In the genomic region with DNA sequence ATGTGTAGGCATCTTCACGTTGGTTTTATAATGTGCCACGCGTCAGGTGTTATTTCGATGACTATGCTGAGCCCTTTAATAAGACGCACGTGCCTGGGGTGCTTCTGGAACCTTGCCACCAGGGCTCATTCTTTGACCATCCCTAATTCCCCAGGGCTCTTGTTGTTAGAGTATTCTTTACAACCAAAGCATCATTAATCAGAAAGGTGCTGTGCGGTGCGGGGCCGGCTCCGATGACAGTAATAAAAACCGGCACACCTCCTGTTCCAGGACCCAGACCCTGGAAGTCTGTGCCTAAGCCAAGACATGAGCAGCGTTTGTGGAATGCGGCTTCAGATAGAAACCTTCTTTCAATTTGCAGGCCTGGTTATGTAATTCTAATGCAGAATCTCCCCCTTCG, we compare ENCODE assay signal across 13 cellular contexts. TPM values are rescaled to one million over a fixed set of nuclear protein-coding genes. Genes with fewer than 3 reads are reported as not detected.
DNase-seq lines count a peak whose midpoint lies in the region; ATAC-seq and TF ChIP-seq lines count a peak whose summit lies in the region.
"Had no signal": no experiment of that assay in that cellular context is flagged by ENCODE, and none has a peak within 500 bp of the region (broad histone marks: within the 10 kb centered on the region; RNA-seq: fewer than 3 reads in every experiment).

No MANE protein-coding gene starts in this region.

- peaks cover 13 to 26% of the 10 kb centered on the region in 2 donors for H3K9me3 Mint-ChIP-seq in stimulated activated naive CD8-positive, alpha-beta T cell treated with anti-CD3 and anti-CD28 coated beads, Interleukin-15, amount 100 ng/mL, for 72 hours
- H3K9me3 Mint-ChIP-seq: stimulated activated naive CD8-positive, alpha-beta T cell treated with anti-CD3 and anti-CD28 coated beads, Interleukin-15, Interleukin-2, amounts not matched to agents 100 ng/mL and 50 ng/mL, for 24 hours had no signal

- no peaks in the 10 kb centered on the region for H3K4me1 ChIP-seq in Peyer's patch

- DNase-seq in Daoy (ENCODE audit: low read depth) (peak; percentile 53), RWPE1 (ENCODE audit: low spot score) (peak; percentile 84), foreskin fibroblast (peak; percentile 12 to 44), renal cortical epithelial cell (ENCODE audit: low read depth) (peak; percentile 67), HEK293T (ENCODE audit: extremely low spot score) (no peak), COLO668 (lab: John Stamatoyannopoulos, UW; ENCODE audit: unreplicated experiment) (no peak), Peyer's patch (no peak)
- DNase-seq in stimulated activated naive CD8-positive, alpha-beta T cell treated with anti-CD3 and anti-CD28 coated beads, Interleukin-15, amount 100 ng/mL, for 72 hours, result no peak
- DNase-seq: activated CD4-positive, alpha-beta T cell treated with anti-CD3 and anti-CD28 coated beads for 48 hours; NCI-H1694 had no signal

- H3K27me3 Mint-ChIP-seq in stimulated activated naive CD8-positive, alpha-beta T cell treated with anti-CD3 and anti-CD28 coated beads, Interleukin-15, amount 100 ng/mL, for 72 hours, result no peaks in the 10 kb centered on the region
- H3K27me3 Mint-ChIP-seq: activated T-helper 17 cell treated with anti-CD3 and anti-CD28 coated beads, Interleukin-2, amount 50 U/mL, for 72 hours; stimulated activated naive CD8-positive, alpha-beta T cell treated with anti-CD3 and anti-CD28 coated beads, Interleukin-15, Interleukin-2, amounts not matched to agents 100 ng/mL and 50 ng/mL, for 24 hours had no signal

- CTCF ChIA-PET in RWPE1 (lab: Yijun Ruan, JAX) (no interaction called here), HEK293T (lab: Yijun Ruan, JAX) (no interaction called here)

- H3K4me3 ChIP-seq in foreskin fibroblast (ENCODE audit: low read depth in 1 of 2, low read length in 2 of 2) (no peak overlapping the region), Peyer's patch (no peak overlapping the region)

- no peak overlapping the region for H3K4me3 Mint-ChIP-seq in stimulated activated naive CD8-positive, alpha-beta T cell treated with anti-CD3 and anti-CD28 coated beads, Interleukin-15, amount 100 ng/mL, for 72 hours
- H3K4me3 Mint-ChIP-seq: activated T-helper 17 cell treated with anti-CD3 and anti-CD28 coated beads, Interleukin-2, amount 50 U/mL, for 72 hours; stimulated activated naive CD8-positive, alpha-beta T cell treated with anti-CD3 and anti-CD28 coated beads, Interleukin-15, Interleukin-2, amounts not matched to agents 100 ng/mL and 50 ng/mL, for 24 hours had no signal

- TF ChIP-seq POLR2A in Peyer's patch (IDR thresholded peaks at IDR 0.05), result no peak

- no peak for ATAC-seq in stimulated activated naive CD8-positive, alpha-beta T cell treated with anti-CD3 and anti-CD28 coated beads, Interleukin-15, amount 100 ng/mL, for 72 hours
- ATAC-seq: activated T-helper 17 cell treated with anti-CD3 and anti-CD28 coated beads, Interleukin-2, amount 50 U/mL, for 72 hours had no signal

- POLR2A ChIA-PET in RWPE1 (lab: Yijun Ruan, JAX; ENCODE audit: low non-redundant PET), result no interaction called here
- POLR2A ChIA-PET in HEK293T (lab: Yijun Ruan, JAX), result no interaction called here

- H3K27ac Mint-ChIP-seq in stimulated activated naive CD8-positive, alpha-beta T cell treated with anti-CD3 and anti-CD28 coated beads, Interleukin-15, amount 100 ng/mL, for 72 hours, result no peak overlapping the region
- H3K27ac Mint-ChIP-seq: activated T-helper 17 cell treated with anti-CD3 and anti-CD28 coated beads, Interleukin-2, amount 50 U/mL, for 72 hours; stimulated activated naive CD8-positive, alpha-beta T cell treated with anti-CD3 and anti-CD28 coated beads, Interleukin-15, Interleukin-2, amounts not matched to agents 100 ng/mL and 50 ng/mL, for 24 hours had no signal

- no peaks in the 10 kb centered on the region for H3K4me1 Mint-ChIP-seq in stimulated activated naive CD8-positive, alpha-beta T cell treated with anti-CD3 and anti-CD28 coated beads, Interleukin-15, amount 100 ng/mL, for 72 hours
- H3K4me1 Mint-ChIP-seq: activated T-helper 17 cell treated with anti-CD3 and anti-CD28 coated beads, Interleukin-2, amount 50 U/mL, for 72 hours had no signal

- H3K9me3 ChIP-seq in Peyer's patch, result no peaks in the 10 kb centered on the region
- H3K9me3 ChIP-seq: neutrophil had no signal

- H3K36me3 ChIP-seq in Peyer's patch, result no peaks in the 10 kb centered on the region
- H3K36me3 ChIP-seq: neutrophil had no signal

- no peaks in the 10 kb centered on the region for H3K27me3 ChIP-seq in Peyer's patch
- H3K27me3 ChIP-seq: neutrophil had no signal

- H3K27ac ChIP-seq in RWPE1, result peak overlapping the region; percentile 61
- H3K27ac ChIP-seq in Peyer's patch, result no peak overlapping the region
- H3K27ac ChIP-seq: neutrophil had no signal

- no peak for TF ChIP-seq CTCF in RWPE1 (conservative IDR thresholded peaks at IDR 0.05; ENCODE audit: low read depth)
- no peak for TF ChIP-seq CTCF in foreskin fibroblast (IDR thresholded peaks at IDR 0.05; ENCODE audit: low read depth, low read length)
- no peak for TF ChIP-seq CTCF in Peyer's patch (IDR thresholded peaks at IDR 0.05)

TF ChIP-seq in HEK293T, 16 proteins besides CTCF, POLR2A, EP300 and RAD21:
- TF ChIP-seq CTBP1 (IDR thresholded peaks at IDR 0.05; ENCODE audit: borderline replicate concordance), result no peak
- no peak for TF ChIP-seq SUZ12 (IDR thresholded peaks at IDR 0.05)
- TF ChIP-seq NFRKB (IDR thresholded peaks at IDR 0.05), result no peak
- no peak for TF ChIP-seq FOXM1 (IDR thresholded peaks at IDR 0.05; ENCODE audit: borderline replicate concordance)
- no peak for TF ChIP-seq ARNT (IDR thresholded peaks at IDR 0.05)

RNA-seq across cellular contexts. Expression of gene MGMT, which starts 58.4 kb away (rescaled TPM):
- 14.9 and 15.6 TPM in 2 replicates for total RNA-seq in Daoy (2014; rRNA removed; shearing (Covaris generic))
- total RNA-seq in renal cortical epithelial cell (22.7 and 37.7 TPM in 2 replicates), Peyer's patch (10 to 100 TPM; 24.5 to 43.7 (median 35.3) TPM)

Comparison
In these comparisons a context has a peak if more than half of its experiments do, and no peak if none do; other contexts are left out.
1. DNase-seq: peak in Daoy (single experiment), RWPE1 (single experiment), foreskin fibroblast (2 of 2) and renal cortical epithelial cell (single experiment); none in HEK293T (single experiment), COLO668 (single experiment), stimulated activated naive CD8-positive, alpha-beta T cell treated with anti-CD3 and anti-CD28 coated beads, Interleukin-15, amount 100 ng/mL, for 72 hours (0 of 2) and Peyer's patch (0 of 3).